8 cellular contexts compared by ENCODE assay signal in genomic region chr15:65517866-65518207, GRCh38. TPM values are rescaled to one million over a fixed set of nuclear protein-coding genes. Genes with fewer than 3 reads are reported as not detected.
DNase-seq lines count a peak whose midpoint lies in the region; ATAC-seq and TF ChIP-seq lines count a peak whose summit lies in the region.

No MANE protein-coding gene starts in this region.

- H3K9me3 Mint-ChIP-seq in stimulated activated effector memory CD8-positive, alpha-beta T cell treated with anti-CD3 and anti-CD28 coated beads, Interleukin-12 subunit alpha, Interleukin-12 subunit beta, amount 100 ng/mL, for 72 hours = no peaks in the 10 kb centered on the region

- H3K36me3 Mint-ChIP-seq in stimulated activated effector memory CD8-positive, alpha-beta T cell treated with anti-CD3 and anti-CD28 coated beads, Interleukin-12 subunit alpha, Interleukin-12 subunit beta, amount 100 ng/mL, for 72 hours = peaks cover 29% of the 10 kb centered on the region

- peaks cover 22% of the 10 kb centered on the region for H3K4me1 Mint-ChIP-seq in stimulated activated effector memory CD8-positive, alpha-beta T cell treated with anti-CD3 and anti-CD28 coated beads, Interleukin-12 subunit alpha, Interleukin-12 subunit beta, amount 100 ng/mL, for 72 hours

- no peak for TF ChIP-seq CTCF in fibroblast of mammary gland (conservative IDR thresholded peaks at IDR 0.05; ENCODE audit: control insufficient read depth, insufficient read depth, low read depth, low read length)

- DNase-seq in NCI-H2171 treated with DMSO at 0.1 percent for 48 hours (lab: John Stamatoyannopoulos, UW) (peak; percentile 65), NCI-H2171 (lab: John Stamatoyannopoulos, UW) (no peak), SJSA1 (ENCODE audit: low read depth in 1 of 2, low spot score in 2 of 2) (no peak), fibroblast of mammary gland (ENCODE audit: low read depth) (peak; percentile 54), NCI-H345 (lab: John Stamatoyannopoulos, UW) (no peak), NCI-H187 (lab: John Stamatoyannopoulos, UW) (no peak)
- no peak for DNase-seq in stimulated activated effector memory CD8-positive, alpha-beta T cell treated with anti-CD3 and anti-CD28 coated beads, Interleukin-12 subunit alpha, Interleukin-12 subunit beta, amount 100 ng/mL, for 72 hours (ENCODE audit: low spot score in 2 of 2)

- peaks cover 4% of the 10 kb centered on the region; the same call in 1 of the 2 replicates for H3K4me1 ChIP-seq in SJSA1 (replicated peaks)

- ATAC-seq in stimulated activated effector memory CD8-positive, alpha-beta T cell treated with anti-CD3 and anti-CD28 coated beads, Interleukin-12 subunit alpha, Interleukin-12 subunit beta, amount 100 ng/mL, for 72 hours = no peak
- ATAC-seq in GM18511 (IDR thresholded peaks at IDR 0.05; ENCODE audit: unreplicated experiment) = no peak

- peak overlapping the region; percentile 92 for H3K27ac Mint-ChIP-seq in stimulated activated effector memory CD8-positive, alpha-beta T cell treated with anti-CD3 and anti-CD28 coated beads, Interleukin-12 subunit alpha, Interleukin-12 subunit beta, amount 100 ng/mL, for 72 hours

- H3K4me3 Mint-ChIP-seq in stimulated activated effector memory CD8-positive, alpha-beta T cell treated with anti-CD3 and anti-CD28 coated beads, Interleukin-12 subunit alpha, Interleukin-12 subunit beta, amount 100 ng/mL, for 72 hours = peak overlapping the region; percentile 80

- no peaks in the 10 kb centered on the region for H3K9me3 ChIP-seq in SJSA1 (replicated peaks)

- H3K27me3 ChIP-seq in SJSA1 (replicated peaks) = no peaks in the 10 kb centered on the region

- H3K4me3 ChIP-seq in SJSA1 = peak overlapping the region; percentile 90
- peak overlapping the region; percentile 83 for H3K4me3 ChIP-seq in fibroblast of mammary gland (ENCODE audit: control insufficient read depth, low read depth, low read length)

- H3K36me3 ChIP-seq in SJSA1 = peaks cover 29% of the 10 kb centered on the region

- H3K27ac ChIP-seq in SJSA1 = no peak overlapping the region

RNA-seq across cellular contexts. Expression of gene DPP8, which starts 0.3 kb away (rescaled TPM):
- total RNA-seq in SJSA1 (2014; rRNA removed; shearing (Covaris generic)) = 40.4 and 53.2 TPM in 2 replicates

RNA-seq across cellular contexts. Expression of gene HACD3, which starts 12.4 kb away (rescaled TPM):
- 146 and 177 TPM in 2 replicates for total RNA-seq in SJSA1 (2014; rRNA removed; shearing (Covaris generic))

Comparison
In these comparisons a context has a peak if more than half of its experiments do, and no peak if none do; other contexts are left out.
1. DNase-seq: peak in NCI-H2171 treated with DMSO at 0.1 percent for 48 hours (single experiment) and fibroblast of mammary gland (single experiment); none in NCI-H2171 (single experiment), SJSA1 (0 of 2), stimulated activated effector memory CD8-positive, alpha-beta T cell treated with anti-CD3 and anti-CD28 coated beads, Interleukin-12 subunit alpha, Interleukin-12 subunit beta, amount 100 ng/mL, for 72 hours (0 of 2), NCI-H345 (single experiment) and NCI-H187 (0 of 2).